8 cellular contexts compared by ENCODE assay signal in genomic region chr11:83285771-83286528, GRCh38. TPM values are rescaled to one million over a fixed set of nuclear protein-coding genes. Genes with fewer than 3 reads are reported as not detected.
DNase-seq lines count a peak whose midpoint lies in the region; ATAC-seq and TF ChIP-seq lines count a peak whose summit lies in the region.

Gene CCDC90B (minus strand): TSS chr11:83286367. CDS start chr11:83285972, 395 bp downstream.

- H3K9me2 ChIP-seq in GM23338 (ENCODE audit: insufficient read depth), result no peaks in the 10 kb centered on the region

- peak within 1 kb of the TSS; percentile 94 for H3K27ac ChIP-seq in GM23338 (ENCODE audit: low read depth)

- ATAC-seq in GM23338 (peak; percentile 92), naive B cell (ENCODE audit: low read depth in 2 of 2) (peak; percentile 86 to 88)
- ATAC-seq in stimulated activated memory B cell treated with anti-CD40 and anti-IgM and Interleukin-4, amounts not matched to agents 10 μg/mL and 1 μg/mL and 100 μg/mL, for 72 hours, result peak; percentile 96

- H3K79me2 ChIP-seq in GM23338 (replicated peaks; ENCODE audit: insufficient read depth), result peaks cover 41% of the 10 kb centered on the region

- H3K27me3 ChIP-seq in GM23338 (ENCODE audit: insufficient read depth), result no peaks in the 10 kb centered on the region

- no peaks in the 10 kb centered on the region for H3F3A ChIP-seq in GM23338 (replicated peaks; ENCODE audit: low read depth)

- H3K4me1 ChIP-seq in GM23338 (ENCODE audit: insufficient read depth), result no peaks in the 10 kb centered on the region; the same call in none of the 2 replicates

- DNase-seq in Daoy (ENCODE audit: low read depth) (peak; percentile 98), GM23338 (ENCODE audit: low spot score) (peak; percentile 99), LHCN-M2 (ENCODE audit: low read depth) (peak; percentile 98), RPMI8226 (peak; percentile 99), fibroblast of gingiva (ENCODE audit: low read depth) (peak; percentile 98), naive B cell (peak; percentile 96)
- peak; percentile 84 to 86 for DNase-seq in activated T-helper 1 cell treated with anti-CD3 and anti-CD28 coated beads, Interleukin-2, amount 50 U/mL, for 16 hours (ENCODE audit: low read depth in 1 of 2, low spot score in 1 of 2)

- H4K20me1 ChIP-seq in GM23338 (replicated peaks; ENCODE audit: insufficient read depth), result no peaks in the 10 kb centered on the region

- H3K27ac Mint-ChIP-seq in GM23338 (peak within 1 kb of the TSS; percentile 99), naive B cell (peak within 1 kb of the TSS; percentile 98 to 100 (median 99))
- H3K27ac Mint-ChIP-seq in stimulated activated memory B cell treated with anti-CD40 and anti-IgM and Interleukin-4, amounts not matched to agents 10 μg/mL and 1 μg/mL and 100 μg/mL, for 72 hours, result peak within 1 kb of the TSS; percentile 97

- peak in 1 of 2 experiments; percentile 67; a peak in 2 of 4 replicates for TF ChIP-seq CTCF in GM23338 (conservative IDR thresholded peaks at IDR 0.05; ENCODE audit: low read depth in 2 of 2)

- H3K9me3 Mint-ChIP-seq in GM23338 (no peaks in the 10 kb centered on the region), naive B cell (no peaks in the 10 kb centered on the region)
- H3K9me3 Mint-ChIP-seq in stimulated activated memory B cell treated with anti-CD40 and anti-IgM and Interleukin-4, amounts not matched to agents 10 μg/mL and 1 μg/mL and 100 μg/mL, for 72 hours, result peaks cover 3% of the 10 kb centered on the region

- H3K4me3 Mint-ChIP-seq in GM23338 (peak within 1 kb of the TSS; percentile 90), naive B cell (peak within 1 kb of the TSS; percentile 96 to 100 (median 98))
- peak within 1 kb of the TSS; percentile 99 for H3K4me3 Mint-ChIP-seq in stimulated activated memory B cell treated with anti-CD40 and anti-IgM and Interleukin-4, amounts not matched to agents 10 μg/mL and 1 μg/mL and 100 μg/mL, for 72 hours

- H3K27me3 Mint-ChIP-seq in GM23338 (ENCODE audit: insufficient read depth, low read depth, poor library complexity) (no peaks in the 10 kb centered on the region), naive B cell (no peaks in the 10 kb centered on the region)
- no peaks in the 10 kb centered on the region for H3K27me3 Mint-ChIP-seq in stimulated activated memory B cell treated with anti-CD40 and anti-IgM and Interleukin-4, amounts not matched to agents 10 μg/mL and 1 μg/mL and 100 μg/mL, for 72 hours

- peak within 1 kb of the TSS; percentile 23; the same call in 1 of the 2 replicates for H2AFZ ChIP-seq in GM23338

- H3K36me3 ChIP-seq in GM23338 (ENCODE audit: insufficient read depth), result no peaks in the 10 kb centered on the region

- H3K4me1 Mint-ChIP-seq in GM23338 (peaks cover 14% of the 10 kb centered on the region; the same call in 2 of the 3 replicates), naive B cell (peaks cover 24 to 51% (median 35%) of the 10 kb centered on the region in 3 donors)
- H3K4me1 Mint-ChIP-seq in stimulated activated memory B cell treated with anti-CD40 and anti-IgM and Interleukin-4, amounts not matched to agents 10 μg/mL and 1 μg/mL and 100 μg/mL, for 72 hours, result peaks cover 45% of the 10 kb centered on the region

- no peaks in the 10 kb centered on the region for H3K36me3 Mint-ChIP-seq in GM23338 (ENCODE audit: low read depth)
- no peaks in the 10 kb centered on the region for H3K36me3 Mint-ChIP-seq in naive B cell
- no peaks in the 10 kb centered on the region for H3K36me3 Mint-ChIP-seq in stimulated activated memory B cell treated with anti-CD40 and anti-IgM and Interleukin-4, amounts not matched to agents 10 μg/mL and 1 μg/mL and 100 μg/mL, for 72 hours

- H3K4me2 ChIP-seq in GM23338, result peak within 1 kb of the TSS; percentile 81

- peak within 1 kb of the TSS; percentile 68 for H3K4me3 ChIP-seq in GM23338

TF ChIP-seq in GM23338, 12 proteins besides CTCF, POLR2A, EP300 and RAD21:
- TF ChIP-seq ZNF462 (CRISPR knock-in tag; IDR thresholded peaks at IDR 0.05) (no peak), EZH2 (IDR thresholded peaks at IDR 0.05; ENCODE audit: low read depth, unreplicated experiment) (no peak), CREB1 (CRISPR knock-in tag; IDR thresholded peaks at IDR 0.05; ENCODE audit: low read depth) (peak; percentile 93), POLR2AphosphoS5 (IDR thresholded peaks at IDR 0.05; ENCODE audit: low read depth) (peak; percentile 88), ETS1 (IDR thresholded peaks at IDR 0.05) (peak; percentile 98), ZNF114 (CRISPR knock-in tag; IDR thresholded peaks at IDR 0.05) (0 out of 2 replicates have a peak, but pooled peaks have one; percentile 6)

RNA-seq across cellular contexts. Expression of gene CCDC90B, which starts in this region (rescaled TPM):
- total RNA-seq in Daoy (2014; rRNA removed; shearing (Covaris generic)), result 52.5 and 61.8 TPM in 2 replicates
- total RNA-seq in GM23338 (2014; rRNA removed; shearing (Covaris generic)), result 55.1 and 79.1 TPM in 2 replicates
- polyA plus RNA-seq in GM23338 (2016; fragmentation: Nextera tagmentation; extraction: Ambion mirVana) (73.5 and 89.0 TPM in 2 replicates), naive B cell (ENCODE audit: low read depth in 6 of 6) (100 to 1,000 TPM in 1 of 6 donors, 10 to 100 TPM in 5; 67.5 to 106 (median 83.5) TPM)
- 86.2 and 97.6 TPM in 2 replicates for total RNA-seq in LHCN-M2 (2014; rRNA removed)
- polyA plus RNA-seq in LHCN-M2 (2012), result 63.1 TPM

Comparison
In these comparisons a context has a peak if more than half of its experiments do, and no peak if none do; other contexts are left out.
1. Peak in every context shown above with its lines: DNase-seq, ATAC-seq, H3K4me3 ChIP-seq and H3K27ac ChIP-seq.